8 cellular contexts compared by ENCODE assay signal in genomic region chr12:106342397-106343212, GRCh38. TPM values are rescaled to one million over a fixed set of nuclear protein-coding genes. Genes with fewer than 3 reads are reported as not detected.
DNase-seq lines count a peak whose midpoint lies in the region; ATAC-seq and TF ChIP-seq lines count a peak whose summit lies in the region.

No MANE protein-coding gene starts in this region.

- no peaks in the 10 kb centered on the region for H3K4me1 Mint-ChIP-seq in stimulated activated effector memory CD8-positive, alpha-beta T cell treated with anti-CD3 and anti-CD28 coated beads, Interleukin-12 subunit alpha, Interleukin-12 subunit beta, amount 100 ng/mL, for 72 hours

- no peaks in the 10 kb centered on the region for H3K9me3 Mint-ChIP-seq in stimulated activated effector memory CD8-positive, alpha-beta T cell treated with anti-CD3 and anti-CD28 coated beads, Interleukin-12 subunit alpha, Interleukin-12 subunit beta, amount 100 ng/mL, for 72 hours

- H3K4me1 ChIP-seq in breast epithelium = peaks cover 5 to 13% of the 10 kb centered on the region in 2 donors

- H3K27ac Mint-ChIP-seq in stimulated activated effector memory CD8-positive, alpha-beta T cell treated with anti-CD3 and anti-CD28 coated beads, Interleukin-12 subunit alpha, Interleukin-12 subunit beta, amount 100 ng/mL, for 72 hours = no peak overlapping the region

- DNase-seq in HPDE6-E6E7 (ENCODE audit: extremely low spot score) (peak; percentile 40), breast epithelium (ENCODE audit: low spot score in 2 of 2) (peak in 1 of 2 donors; percentile 57), left lobe of liver (ENCODE audit: low spot score) (peak; percentile 57), superior temporal gyrus (ENCODE audit: extremely low spot score) (peak; percentile 33), COR-L47 (lab: John Stamatoyannopoulos, UW) (no peak)
- DNase-seq in stimulated activated effector memory CD8-positive, alpha-beta T cell treated with anti-CD3 and anti-CD28 coated beads, Interleukin-12 subunit alpha, Interleukin-12 subunit beta, amount 100 ng/mL, for 72 hours (ENCODE audit: low spot score in 2 of 2) = no peak

- H3K27ac ChIP-seq in breast epithelium = peak overlapping the region; percentile 46 to 76

- peak overlapping the region in 1 of 3 donors; percentile 39 for H3K4me3 ChIP-seq in breast epithelium

- H3K36me3 Mint-ChIP-seq in stimulated activated effector memory CD8-positive, alpha-beta T cell treated with anti-CD3 and anti-CD28 coated beads, Interleukin-12 subunit alpha, Interleukin-12 subunit beta, amount 100 ng/mL, for 72 hours = peaks cover 41% of the 10 kb centered on the region

- ATAC-seq in left lobe of liver = peak; percentile 90
- no peak for ATAC-seq in GM19397 (IDR thresholded peaks at IDR 0.05; ENCODE audit: unreplicated experiment)
- no peak for ATAC-seq in HG03045 (IDR thresholded peaks at IDR 0.05; ENCODE audit: unreplicated experiment)
- no peak for ATAC-seq in stimulated activated effector memory CD8-positive, alpha-beta T cell treated with anti-CD3 and anti-CD28 coated beads, Interleukin-12 subunit alpha, Interleukin-12 subunit beta, amount 100 ng/mL, for 72 hours

- H3K4me3 Mint-ChIP-seq in stimulated activated effector memory CD8-positive, alpha-beta T cell treated with anti-CD3 and anti-CD28 coated beads, Interleukin-12 subunit alpha, Interleukin-12 subunit beta, amount 100 ng/mL, for 72 hours = no peak overlapping the region

- TF ChIP-seq POLR2A in breast epithelium (IDR thresholded peaks at IDR 0.05) = no peak

- intact Hi-C loops in breast epithelium (cut with DNase I; ENCODE audit: low total_unique reads) = loop anchor here (5.0 kb wide), 1 partner anchor 255 kb away; no protein-coding TSS in a partner anchor

- H3K27me3 ChIP-seq in breast epithelium = no peaks in the 10 kb centered on the region

- TF ChIP-seq CTCF in breast epithelium (IDR thresholded peaks at IDR 0.05) = no peak

- no peaks in the 10 kb centered on the region for H3K36me3 ChIP-seq in breast epithelium

- H3K9me3 ChIP-seq in breast epithelium = no peaks in the 10 kb centered on the region

RNA-seq across cellular contexts. Expression of gene POLR3B, which starts 14.9 kb away (rescaled TPM):
- total RNA-seq in breast epithelium (1 to 10 TPM; 7.0 to 9.8 (median 9.2) TPM), left lobe of liver (7.9 TPM)

RNA-seq across cellular contexts. Expression of gene TCP11L2, which starts 40.1 kb away (rescaled TPM):
- total RNA-seq in breast epithelium (10 to 100 TPM; 31.2 to 53.7 (median 35.4) TPM), left lobe of liver (8.9 TPM)

Comparison
In these comparisons a context has a peak if more than half of its experiments do, and no peak if none do; other contexts are left out.
1. DNase-seq: peak in HPDE6-E6E7 (single experiment), left lobe of liver (single experiment) and superior temporal gyrus (single experiment); none in COR-L47 (single experiment) and stimulated activated effector memory CD8-positive, alpha-beta T cell treated with anti-CD3 and anti-CD28 coated beads, Interleukin-12 subunit alpha, Interleukin-12 subunit beta, amount 100 ng/mL, for 72 hours (0 of 2).